ENCODE assay signal across 8 cellular contexts in the genomic region with DNA sequence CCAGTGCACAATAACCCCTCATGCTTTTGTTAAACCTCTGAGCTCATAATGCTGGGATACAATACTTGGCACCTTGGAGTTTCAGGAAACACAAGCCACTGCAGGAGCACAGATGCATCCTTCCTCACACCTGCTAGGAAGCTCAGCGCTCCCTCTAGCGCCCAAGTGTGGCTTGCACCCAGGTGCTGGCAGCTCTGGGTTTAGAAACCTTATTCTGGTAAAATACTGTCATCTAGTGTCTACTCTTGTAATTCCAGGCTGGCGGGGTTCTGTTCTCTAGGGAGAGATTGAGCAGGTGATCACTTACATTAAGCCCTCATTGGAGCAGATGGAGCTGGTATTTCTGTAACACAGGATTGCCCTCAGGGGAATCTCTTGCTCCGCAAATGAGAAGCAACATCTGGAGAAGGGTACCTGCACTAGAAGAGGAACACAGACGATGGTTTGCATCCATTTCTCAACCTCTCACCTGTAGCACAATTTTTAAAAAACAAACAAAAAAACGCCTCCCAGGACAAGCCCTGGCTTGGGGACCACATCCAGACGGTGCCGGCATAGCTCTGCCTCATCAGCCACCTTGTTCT. TPM values are rescaled to one million over a fixed set of nuclear protein-coding genes. Genes with fewer than 3 reads are reported as not detected.
A peak's percentile ranks its signal among the peaks of the same experiment; 100 is the strongest.
DNase-seq lines count a peak whose midpoint lies in the region; ATAC-seq and TF ChIP-seq lines count a peak whose summit lies in the region.

No MANE protein-coding gene starts in this region.

- no peak for TF ChIP-seq POLR2A in testis (IDR thresholded peaks at IDR 0.05)

- H3K4me3 ChIP-seq in AG09309 (ENCODE audit: control insufficient read depth, low read depth, low read length) (no peak overlapping the region), PC-3 (ENCODE audit: low read length) (no peak overlapping the region), neural progenitor cell (no peak overlapping the region), testis (no peak overlapping the region)

- H3K79me2 ChIP-seq in PC-3 (ENCODE audit: low read length) (no peaks in the 10 kb centered on the region), neural progenitor cell (ENCODE audit: low read depth) (no peaks in the 10 kb centered on the region)

- peak; percentile 100 for TF ChIP-seq CTCF in AG09309 (IDR thresholded peaks at IDR 0.05; ENCODE audit: control insufficient read depth, insufficient read depth, low read depth, low read length, missing control alignments)
- TF ChIP-seq CTCF in PC-3 (conservative IDR thresholded peaks at IDR 0.05; ENCODE audit: low read depth, low read length) = peak; percentile 83
- peak; percentile 100 for TF ChIP-seq CTCF in neural progenitor cell (IDR thresholded peaks at IDR 0.05)
- peak; percentile 94 to 95 (median 94) for TF ChIP-seq CTCF in testis (IDR thresholded peaks at IDR 0.05)

- no peaks in the 10 kb centered on the region for H3K4me1 Mint-ChIP-seq in neural progenitor cell

- peaks cover 3% of the 10 kb centered on the region; the same call in 1 of the 2 replicates for H3K36me3 ChIP-seq in PC-3 (ENCODE audit: low read depth, low read length)
- no peaks in the 10 kb centered on the region for H3K36me3 ChIP-seq in neural progenitor cell
- no peaks in the 10 kb centered on the region for H3K36me3 ChIP-seq in testis (ENCODE audit: low read depth, missing control alignments)

- no peaks in the 10 kb centered on the region for H3K9me3 ChIP-seq in PC-3 (ENCODE audit: low read length)
- no peaks in the 10 kb centered on the region for H3K9me3 ChIP-seq in neural progenitor cell (ENCODE audit: low read depth)
- H3K9me3 ChIP-seq in testis = no peaks in the 10 kb centered on the region

- H3K4me3 Mint-ChIP-seq in neural progenitor cell = no peak overlapping the region

- WGBS in testis, 2 donors = 42 to 48% methylated on average over 7 to 8 of the region's 8 CpGs

- H3K27me3 ChIP-seq in PC-3 (ENCODE audit: low read length) (no peaks in the 10 kb centered on the region), neural progenitor cell (no peaks in the 10 kb centered on the region), testis (no peaks in the 10 kb centered on the region)

- H2AFZ ChIP-seq in PC-3 (ENCODE audit: low read length) (no peak overlapping the region), neural progenitor cell (replicated peaks) (peak overlapping the region; percentile 42)

- H4K20me1 ChIP-seq in PC-3 (ENCODE audit: low read length) (no peaks in the 10 kb centered on the region), neural progenitor cell (ENCODE audit: low read depth) (no peaks in the 10 kb centered on the region)

- H3K4me2 ChIP-seq in PC-3 (ENCODE audit: low read length) = no peak overlapping the region
- H3K4me2 ChIP-seq in neural progenitor cell = no peak overlapping the region

- DNase-seq in AG09309 (ENCODE audit: low read depth) (peak; percentile 68), Kasumi-1 (lab: John Stamatoyannopoulos, UW) (peak; percentile 83 to 86), PC-3 (peak; percentile 75), activated T-helper 1 cell treated with Interleukin-2 at 50 U/mL for 16 hours (ENCODE audit: low read depth) (peak; percentile 13), fibroblast of the conjunctiva (ENCODE audit: low read depth) (peak; percentile 87), neural progenitor cell (ENCODE audit: low spot score) (peak; percentile 95), testis (peak; percentile 93)

- ATAC-seq in GM18909 (IDR thresholded peaks at IDR 0.05; ENCODE audit: poor library complexity, unreplicated experiment) (peak; percentile 76), PC-3 (peak; percentile 57)

- H3K9ac ChIP-seq in PC-3 (ENCODE audit: low read length) = no peak overlapping the region
- no peak overlapping the region for H3K9ac ChIP-seq in neural progenitor cell

- H3K36me3 Mint-ChIP-seq in neural progenitor cell = no peaks in the 10 kb centered on the region

- POLR2A ChIA-PET in PC-3 (lab: Charles Lee; ENCODE audit: unreplicated experiment) = no interaction called here

- intact Hi-C loops in PC-3 (cut with micrococcal nuclease) (loop anchor here (1.0 kb wide), 1 partner anchor 161 kb away; no protein-coding TSS in a partner anchor), testis (cut with DNase I; ENCODE audit: low total_unique reads) (loop anchor here (5.0 kb wide), 1 partner anchor 159 kb away; no protein-coding TSS in a partner anchor)

- H3K27ac ChIP-seq in PC-3 (ENCODE audit: low read length) (no peak overlapping the region), neural progenitor cell (no peak overlapping the region), testis (no peak overlapping the region)

- no peaks in the 10 kb centered on the region for H3K9me2 ChIP-seq in PC-3 (replicated peaks; ENCODE audit: low read length)

- CTCF ChIA-PET in PC-3 (lab: Charles Lee) = interaction anchor here (0.6 to 1.3 kb wide), 6 partner anchors 11 to 280 kb away, joined by 3 to 4 read pairs (median 3); no protein-coding TSS in a partner anchor

- H3K4me1 ChIP-seq in PC-3 (ENCODE audit: insufficient read depth, low read length) (no peaks in the 10 kb centered on the region), neural progenitor cell (no peaks in the 10 kb centered on the region), testis (no peaks in the 10 kb centered on the region)

- H3K27ac Mint-ChIP-seq in neural progenitor cell = no peak overlapping the region

- H3F3A ChIP-seq in PC-3 (ENCODE audit: low read length, unreplicated experiment) (no peaks in the 10 kb centered on the region), neural progenitor cell (ENCODE audit: low read depth) (no peaks in the 10 kb centered on the region)

- H3K9me3 Mint-ChIP-seq in neural progenitor cell = no peaks in the 10 kb centered on the region

- peaks cover 4% of the 10 kb centered on the region for H3K27me3 Mint-ChIP-seq in neural progenitor cell (ENCODE audit: insufficient read depth, low read depth)

- no TSS peak for BruUV-seq in PC-3 (replicated peaks; lab: Mats Ljungman, UMichigan)

RNA-seq across cellular contexts. Expression of gene CCL1, which starts 1.5 kb away (rescaled TPM):
- total RNA-seq in PC-3 (2014; rRNA removed) (not detected in 2 replicates), neural progenitor cell (ENCODE audit: low replicate concordance) (not detected in 2 replicates), testis (1 to 10 TPM in 1 of 2 donors, not detected in 1; 1.5 TPM)
- not detected for polyA plus RNA-seq in testis (ENCODE audit: insufficient read depth, low read depth, low replicate concordance)

RNA-seq across cellular contexts. Expression of gene CCL13, which starts 5.3 kb away (rescaled TPM):
- total RNA-seq in PC-3 (2014; rRNA removed) (not detected in 2 replicates), neural progenitor cell (ENCODE audit: low replicate concordance) (not detected in 2 replicates), testis (not detected)
- polyA plus RNA-seq in testis (ENCODE audit: insufficient read depth, low read depth, low replicate concordance) = 5.2 TPM

RNA-seq across cellular contexts. Expression of gene CCL8, which starts 42.3 kb away (rescaled TPM):
- total RNA-seq in PC-3 (2014; rRNA removed) = not detected in 2 replicates
- total RNA-seq in neural progenitor cell (ENCODE audit: low replicate concordance) = not detected in 2 replicates
- under 1 TPM; 0.39 to 0.56 TPM for total RNA-seq in testis
- polyA plus RNA-seq in testis (ENCODE audit: insufficient read depth, low read depth, low replicate concordance) = 5.0 TPM

Comparison
In these comparisons a context has a peak if more than half of its experiments do, and no peak if none do; other contexts are left out.
1. DNase-seq: peak in every context shown above with its lines; median percentile 95 in neural progenitor cell; 93 in testis; 87 in fibroblast of the conjunctiva; 84 in Kasumi-1; 75 in PC-3; 68 in AG09309; 13 in activated T-helper 1 cell treated with Interleukin-2 at 50 U/mL for 16 hours.